In the genomic region with DNA sequence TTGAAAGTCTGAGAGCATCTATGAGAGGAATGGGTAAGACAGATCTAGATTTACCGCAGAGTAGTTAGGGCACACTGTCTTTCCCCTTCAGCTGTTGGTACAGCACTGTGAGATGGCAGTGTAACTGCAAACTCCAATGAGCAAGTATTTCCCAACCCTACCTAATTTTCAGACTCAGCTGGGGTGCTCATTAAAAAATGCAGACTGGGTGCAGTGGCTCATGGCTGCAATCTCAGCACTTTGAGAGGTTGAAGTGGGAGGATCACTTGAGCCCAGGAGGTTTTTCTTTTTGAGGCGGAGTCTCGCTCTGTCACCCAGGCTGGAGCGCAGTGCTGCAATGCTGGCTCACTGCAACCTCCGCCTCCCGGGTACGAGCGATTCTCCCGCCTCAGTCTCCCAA, we compare ENCODE assay signal across 1 cellular context.
TF ChIP-seq lines count a peak whose summit lies in the region.

No MANE protein-coding gene starts in this region.

TF ChIP-seq in HEK293, 187 proteins besides CTCF, POLR2A, EP300 and RAD21:
- TF ChIP-seq, protein P1, sequence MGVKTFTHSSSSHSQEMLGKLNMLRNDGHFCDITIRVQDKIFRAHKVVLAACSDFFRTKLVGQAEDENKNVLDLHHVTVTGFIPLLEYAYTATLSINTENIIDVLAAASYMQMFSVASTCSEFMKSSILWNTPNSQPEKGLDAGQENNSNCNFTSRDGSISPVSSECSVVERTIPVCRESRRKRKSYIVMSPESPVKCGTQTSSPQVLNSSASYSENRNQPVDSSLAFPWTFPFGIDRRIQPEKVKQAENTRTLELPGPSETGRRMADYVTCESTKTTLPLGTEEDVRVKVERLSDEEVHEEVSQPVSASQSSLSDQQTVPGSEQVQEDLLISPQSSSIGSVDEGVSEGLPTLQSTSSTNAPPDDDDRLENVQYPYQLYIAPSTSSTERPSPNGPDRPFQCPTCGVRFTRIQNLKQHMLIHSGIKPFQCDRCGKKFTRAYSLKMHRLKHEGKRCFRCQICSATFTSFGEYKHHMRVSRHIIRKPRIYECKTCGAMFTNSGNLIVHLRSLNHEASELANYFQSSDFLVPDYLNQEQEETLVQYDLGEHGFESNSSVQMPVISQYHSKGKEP (tag by site-specific recombination; IDR thresholded peaks at IDR 0.05) = 0 out of 2 replicates have a peak, but pooled peaks have one; percentile 26
- TF ChIP-seq RBAK (tag by site-specific recombination; IDR thresholded peaks at IDR 0.05) (no peak), IKZF3 (tag by site-specific recombination; IDR thresholded peaks at IDR 0.05) (no peak), GLIS1 (tag by site-specific recombination; IDR thresholded peaks at IDR 0.05) (peak; percentile 68)
